ENCODE assay signal across 16 cellular contexts in genomic region chr11:135008001-135008405, GRCh38.
DNase-seq lines count a peak whose midpoint lies in the region; ATAC-seq and TF ChIP-seq lines count a peak whose summit lies in the region.
"Had no signal": no experiment of that assay in that cellular context is flagged by ENCODE, and none has a peak within 500 bp of the region (broad histone marks: within the 10 kb centered on the region; RNA-seq: fewer than 3 reads in every experiment).

No MANE protein-coding gene starts in this region.

- intact Hi-C loops in Right ventricle myocardium superior (cut with DNase I) = no loop called here

- H3K27me3 ChIP-seq in endodermal cell (ENCODE audit: control insufficient read depth, insufficient read depth, low read length, poor library complexity, severe bottlenecking) = no peaks in the 10 kb centered on the region

- no peaks in the 10 kb centered on the region for H3K4me1 Mint-ChIP-seq in endodermal cell
- H3K4me1 Mint-ChIP-seq: activated naive CD8-positive, alpha-beta T cell treated with anti-CD3 and anti-CD28 coated beads, Interleukin-2, amount 50 U/mL, for 24 hours had no signal

- H3K4me3 ChIP-seq in endodermal cell (ENCODE audit: low read length) = no peak overlapping the region
- H3K4me3 ChIP-seq: heart left ventricle, MG63, sigmoid colon had no signal

- no peak overlapping the region for H3K4me3 Mint-ChIP-seq in endodermal cell
- H3K4me3 Mint-ChIP-seq: activated naive CD8-positive, alpha-beta T cell treated with anti-CD3 and anti-CD28 coated beads, Interleukin-2, amount 50 U/mL, for 24 hours; activated T-helper 1 cell treated with anti-CD3 and anti-CD28 coated beads, Interleukin-12 subunit alpha, Interleukin-12 subunit beta, Interleukin-2, Interleukin-4 antibody, amounts not matched to agents 30 ng/mL and 10 ng/mL and 1 ng/mL, durations not matched to agents 14 hours and 24 hours and 36 hours had no signal

- H3K27me3 Mint-ChIP-seq in endodermal cell (ENCODE audit: insufficient read depth) = no peaks in the 10 kb centered on the region

- no peak for ATAC-seq in Right ventricle myocardium superior (ENCODE audit: poor library complexity)
- ATAC-seq in HG02588 (IDR thresholded peaks at IDR 0.05; ENCODE audit: unreplicated experiment) = no peak
- ATAC-seq: activated naive CD8-positive, alpha-beta T cell treated with anti-CD3 and anti-CD28 coated beads, Interleukin-2, amount 50 U/mL, for 24 hours; heart left ventricle had no signal

- peaks cover 10% of the 10 kb centered on the region for H3K9me3 Mint-ChIP-seq in endodermal cell
- H3K9me3 Mint-ChIP-seq: activated T-helper 1 cell treated with anti-CD3 and anti-CD28 coated beads, Interleukin-12 subunit alpha, Interleukin-12 subunit beta, Interleukin-2, Interleukin-4 antibody, amounts not matched to agents 30 ng/mL and 10 ng/mL and 1 ng/mL, durations not matched to agents 14 hours and 24 hours and 36 hours had no signal

- no peak for TF ChIP-seq CTCF in endodermal cell (conservative IDR thresholded peaks at IDR 0.05)

- no peak overlapping the region for H3K27ac Mint-ChIP-seq in endodermal cell
- H3K27ac Mint-ChIP-seq: activated naive CD8-positive, alpha-beta T cell treated with anti-CD3 and anti-CD28 coated beads, Interleukin-2, amount 50 U/mL, for 24 hours; activated T-helper 1 cell treated with anti-CD3 and anti-CD28 coated beads, Interleukin-12 subunit alpha, Interleukin-12 subunit beta, Interleukin-2, Interleukin-4 antibody, amounts not matched to agents 30 ng/mL and 10 ng/mL and 1 ng/mL, durations not matched to agents 14 hours and 24 hours and 36 hours had no signal

- no peaks in the 10 kb centered on the region for H3K36me3 Mint-ChIP-seq in endodermal cell (ENCODE audit: low read depth)

- 71 to 85% methylated on average over 4 of the region's 4 CpGs for WGBS in endodermal cell (ENCODE audit: insufficient coverage in 1 of 2, insufficient read length in 1 of 2), 2 experiments

- H3K36me3 ChIP-seq in endodermal cell (ENCODE audit: control insufficient read depth, insufficient read depth, low read length) = no peaks in the 10 kb centered on the region
- H3K36me3 ChIP-seq: heart left ventricle, MG63, sigmoid colon had no signal

- H3K9me3 ChIP-seq in endodermal cell (ENCODE audit: control insufficient read depth, low read length) = no peaks in the 10 kb centered on the region
- H3K9me3 ChIP-seq: MG63, sigmoid colon had no signal

- H3K27ac ChIP-seq in endodermal cell (ENCODE audit: low read depth, low read length) = peak overlapping the region; percentile 66
- H3K27ac ChIP-seq: heart left ventricle, sigmoid colon had no signal

- DNase-seq in DMS79 (lab: John Stamatoyannopoulos, UW) = peak; percentile 34
- peak; percentile 37 for DNase-seq in NCI-H69 (lab: John Stamatoyannopoulos, UW)
- no peak for DNase-seq in endodermal cell
- DNase-seq in occipital lobe (lab: John Stamatoyannopoulos, UW) = peak; percentile 42
- DNase-seq in D341Med (ENCODE audit: low spot score) = no peak
- no peak for DNase-seq in NCI-H345 (lab: John Stamatoyannopoulos, UW)
- no peak for DNase-seq in Right ventricle myocardium superior
- DNase-seq: activated naive CD8-positive, alpha-beta T cell treated with anti-CD3 and anti-CD28 coated beads, Interleukin-2, amount 50 U/mL, for 24 hours; heart left ventricle; MG63; NCI-H2029 treated with DMSO at 0.1 percent for 48 hours; SHP77; sigmoid colon; T-helper 2 cell had no signal

- no peak overlapping the region for H3K9ac ChIP-seq in endodermal cell (ENCODE audit: extremely low read depth, low read length, poor library complexity, severe bottlenecking)

- no peaks in the 10 kb centered on the region for H3K4me1 ChIP-seq in endodermal cell (ENCODE audit: control insufficient read depth, insufficient read depth, low read length)

Comparison
In these comparisons a context has a peak if more than half of its experiments do, and no peak if none do; other contexts are left out.
1. DNase-seq: peak in DMS79 (single experiment), NCI-H69 (single experiment) and occipital lobe (single experiment); none in endodermal cell (single experiment), D341Med (single experiment), NCI-H345 (single experiment) and Right ventricle myocardium superior (single experiment).